In the genomic region with DNA sequence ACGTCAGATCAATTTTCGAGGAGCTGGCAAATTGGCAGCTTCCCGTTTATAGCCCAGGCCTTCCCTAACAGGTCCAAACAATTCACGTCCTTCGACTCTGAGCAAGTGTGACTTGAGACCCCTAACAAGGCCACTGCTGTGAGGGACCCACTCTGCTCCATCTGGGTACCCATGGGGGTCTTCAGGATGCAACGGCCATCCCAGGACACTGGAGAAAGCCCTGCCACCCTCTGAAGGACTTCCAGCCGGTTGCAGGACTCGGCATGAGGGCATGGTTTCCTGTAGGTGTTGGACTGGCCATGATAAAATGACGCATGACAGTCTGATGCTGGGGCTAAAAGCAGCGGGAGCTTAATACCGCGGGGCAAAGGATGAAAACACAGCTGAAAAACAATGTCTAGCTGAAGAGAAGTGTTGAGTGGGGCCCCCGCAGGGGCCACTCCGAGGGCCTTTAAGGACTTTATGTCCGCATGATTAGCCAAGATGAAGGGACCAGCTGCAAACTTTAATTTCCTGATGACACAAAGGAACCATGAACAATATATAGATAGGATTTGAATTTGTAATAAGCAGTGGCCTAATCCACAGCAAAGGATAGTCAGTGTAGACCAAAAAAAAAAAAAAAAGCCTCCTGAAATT, we compare ENCODE assay signal across 19 cellular contexts.
"Had no signal": no experiment of that assay in that cellular context is flagged by ENCODE, and none has a peak within 500 bp of the region (broad histone marks: within the 10 kb centered on the region; RNA-seq: fewer than 3 reads in every experiment).

No MANE protein-coding gene starts in this region.

- H3K79me2 ChIP-seq: parathyroid adenoma had no signal

- ATAC-seq: activated naive CD4-positive, alpha-beta T cell treated with anti-CD3 and anti-CD28 coated beads, Interleukin-2, amount 50 U/mL, for 72 hours; foreskin keratinocyte; left lobe of liver; lower lobe of right lung; naive thymus-derived CD8-positive, alpha-beta T cell; right lobe of liver; stimulated activated memory B cell treated with anti-CD40 and anti-IgM and Interleukin-4, amounts not matched to agents 10 μg/mL and 1 μg/mL and 100 μg/mL, for 72 hours had no signal

- H3K9ac ChIP-seq: parathyroid adenoma had no signal

- H2AFZ ChIP-seq: parathyroid adenoma had no signal

- H3K36me3 ChIP-seq: ascending aorta, colonic mucosa, lower lobe of right lung, right lobe of liver, vagina had no signal

- H3K4me3 ChIP-seq: ascending aorta, colonic mucosa, lower lobe of right lung, right lobe of liver, skin epidermis, testis, vagina had no signal

- H3K27ac ChIP-seq: ascending aorta, colonic mucosa, foreskin keratinocyte, lower lobe of right lung, parathyroid adenoma, right lobe of liver, skin epidermis, testis, vagina had no signal

- H3K4me1 ChIP-seq: colonic mucosa, foreskin keratinocyte, lower lobe of right lung, parathyroid adenoma, right lobe of liver, testis had no signal

- DNase-seq: activated CD4-positive, alpha-beta T cell treated with anti-CD3 and anti-CD28 coated beads, Interleukin-2, amount 10 ng/mL, durations not matched to agents 24 days and 14 days; activated gamma-delta T cell treated with Interleukin-2 at 50 U/mL for 16 hours; activated T-cell treated with anti-CD3 and anti-CD28 coated beads, Interleukin-2, amount 50 U/mL, for 1 hour; colonic mucosa; foreskin keratinocyte; lower lobe of right lung; naive thymus-derived CD8-positive, alpha-beta T cell; nucleus accumbens; right lobe of liver; stimulated activated CD4-positive, alpha-beta T cell treated with anti-CD3 and anti-CD28 coated beads, Interleukin-2, amount 100 ng/mL, for 24 hours; testis; trophoblast cell had no signal

- H3K9me3 ChIP-seq: ascending aorta, colonic mucosa, lower lobe of right lung, right lobe of liver, testis, vagina had no signal

- H3K27me3 ChIP-seq: ascending aorta, colonic mucosa, foreskin keratinocyte, right lobe of liver, testis, vagina had no signal
